10 cellular contexts compared by ENCODE assay signal in the genomic region with DNA sequence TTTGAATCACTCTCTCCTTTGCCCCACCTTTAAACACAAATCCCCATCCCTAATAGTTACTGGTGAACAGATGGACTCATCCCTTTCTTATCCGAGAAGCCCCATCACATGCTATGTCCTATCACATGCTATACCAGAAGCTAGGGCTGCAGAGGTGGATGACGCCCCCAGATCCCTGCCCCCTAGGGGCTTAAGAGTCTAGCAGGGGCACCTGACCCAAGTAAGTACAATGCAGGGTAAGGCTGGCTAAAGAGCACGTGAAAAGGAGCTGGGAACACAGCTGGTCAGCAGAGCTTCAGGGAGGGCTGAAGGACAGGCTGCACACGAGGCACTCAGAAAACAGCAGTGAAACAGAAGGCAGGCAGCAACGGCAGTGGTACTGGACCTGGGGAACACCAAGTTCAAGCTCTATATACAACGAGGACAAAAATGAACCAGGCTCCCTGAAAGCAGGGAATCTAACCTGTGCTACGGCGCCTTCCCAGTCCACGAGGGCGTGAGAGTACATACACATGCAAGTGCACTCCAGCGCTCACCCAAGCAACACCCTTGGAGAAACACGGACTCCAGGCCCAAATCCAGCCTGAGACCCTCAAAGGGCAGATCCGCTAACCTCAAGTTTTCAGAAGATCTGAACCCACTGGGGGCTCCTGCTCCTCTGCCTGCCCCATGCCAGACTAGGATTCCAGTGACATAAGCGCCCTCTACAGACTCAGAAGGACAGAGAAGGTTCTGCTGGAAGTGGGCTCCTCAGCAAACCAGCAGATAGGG. TPM values are rescaled to one million over a fixed set of nuclear protein-coding genes. Genes with fewer than 3 reads are reported as not detected.
DNase-seq lines count a peak whose midpoint lies in the region; ATAC-seq, FAIRE-seq and TF ChIP-seq lines count a peak whose summit lies in the region.
"Had no signal": no experiment of that assay in that cellular context is flagged by ENCODE, and none has a peak within 500 bp of the region (broad histone marks: within the 10 kb centered on the region; RNA-seq: fewer than 3 reads in every experiment).

No MANE protein-coding gene starts in this region.

- H3K4me1 ChIP-seq in breast epithelium, result no peaks in the 10 kb centered on the region
- no peaks in the 10 kb centered on the region for H3K4me1 ChIP-seq in PC-3 (ENCODE audit: insufficient read depth, low read length)
- H3K4me1 ChIP-seq in endothelial cell of umbilical vein (ENCODE audit: control insufficient read depth, extremely low read depth, insufficient read depth, low read length), result no peaks in the 10 kb centered on the region

- H3K4me3 ChIP-seq in breast epithelium (no peak overlapping the region), PC-3 (ENCODE audit: low read length) (no peak overlapping the region), endothelial cell of umbilical vein (replicated peaks in 1 of 3; ENCODE audit: insufficient read depth in 1 of 3, low read depth in 1 of 3, low read length in 3 of 3) (no peak overlapping the region), MG63 (no peak overlapping the region)

- FAIRE-seq in endothelial cell of umbilical vein (lab: Jason Lieb, UNC), result peak; percentile 12

- H2AFZ ChIP-seq in PC-3 (ENCODE audit: low read length) (no peak overlapping the region), endothelial cell of umbilical vein (ENCODE audit: low read depth, low read length) (no peak overlapping the region)

- H3K9me3 Mint-ChIP-seq in MCF 10A (ENCODE audit: unreplicated experiment), result no peaks in the 10 kb centered on the region
- no peaks in the 10 kb centered on the region for H3K9me3 Mint-ChIP-seq in stimulated activated naive B cell treated with anti-CD40 and anti-IgM and Interleukin-4, amounts not matched to agents 10 μg/mL and 1 μg/mL and 100 μg/mL, for 72 hours

- POLR2A ChIA-PET in MCF 10A (lab: Yijun Ruan, JAX) (no interaction called here), PC-3 (lab: Charles Lee; ENCODE audit: unreplicated experiment) (no interaction called here), endothelial cell of umbilical vein (lab: Charles Lee) (no interaction called here)

- H3K27ac Mint-ChIP-seq in MCF 10A (ENCODE audit: low read depth, unreplicated experiment), result peak overlapping the region; percentile 65
- peak overlapping the region; percentile 52 for H3K27ac Mint-ChIP-seq in stimulated activated naive B cell treated with anti-CD40 and anti-IgM and Interleukin-4, amounts not matched to agents 10 μg/mL and 1 μg/mL and 100 μg/mL, for 72 hours

- no peak for DNase-seq in MCF 10A (ENCODE audit: unreplicated experiment)
- DNase-seq in breast epithelium (ENCODE audit: low spot score in 2 of 2), result no peak
- DNase-seq in PC-3, result no peak
- no peak for DNase-seq in endothelial cell of umbilical vein (ENCODE audit: low read depth, low spot score)
- no peak for DNase-seq in stimulated activated naive B cell treated with anti-CD40 and anti-IgM and Interleukin-4, amounts not matched to agents 10 μg/mL and 1 μg/mL and 100 μg/mL, for 72 hours
- DNase-seq in stimulated activated CD4-positive, alpha-beta T cell treated with anti-CD3 and anti-CD28 coated beads, Interleukin-1b, Interleukin-23, amount 100 ng/mL, for 48 hours, result no peak
- DNase-seq in MG63, result no peak
- DNase-seq in middle frontal gyrus (ENCODE audit: extremely low spot score, low spot score), result no peak
- DNase-seq: activated CD4-positive, alpha-beta T cell treated with anti-CD3 and anti-CD28 coated beads, Interleukin-2, amount 50 U/mL, for 4 hours; NCI-H510A had no signal

- H3K9me3 ChIP-seq in breast epithelium, result no peaks in the 10 kb centered on the region
- H3K9me3 ChIP-seq in PC-3 (ENCODE audit: low read length), result no peaks in the 10 kb centered on the region
- no peaks in the 10 kb centered on the region for H3K9me3 ChIP-seq in endothelial cell of umbilical vein (replicated peaks; ENCODE audit: control insufficient read depth, insufficient read depth, low read length)
- no peaks in the 10 kb centered on the region for H3K9me3 ChIP-seq in MG63

- ATAC-seq in PC-3, result no peak
- ATAC-seq in stimulated activated naive B cell treated with anti-CD40 and anti-IgM and Interleukin-4, amounts not matched to agents 10 μg/mL and 1 μg/mL and 100 μg/mL, for 72 hours (replicated peaks), result no peak

- H3K36me3 ChIP-seq in breast epithelium (no peaks in the 10 kb centered on the region), PC-3 (ENCODE audit: low read depth, low read length) (peaks cover 11% of the 10 kb centered on the region; the same call in 1 of the 2 replicates), endothelial cell of umbilical vein (ENCODE audit: control insufficient read depth in 2 of 2, extremely low read depth in 1 of 2, insufficient read depth in 2 of 2, low read length in 2 of 2) (peaks cover 4 to 18% of the 10 kb centered on the region in 2 experiments), MG63 (peaks cover 36% of the 10 kb centered on the region)

- CTCF ChIA-PET in MCF 10A (lab: Yijun Ruan, JAX) (no interaction called here), PC-3 (lab: Charles Lee) (no interaction called here), endothelial cell of umbilical vein (lab: Charles Lee) (interaction anchor here (0.9 to 1.3 kb wide), 2 partner anchors 30 to 231 kb away, joined by 3 to 5 read pairs; no protein-coding TSS in a partner anchor)

- H3K36me3 Mint-ChIP-seq in MCF 10A (ENCODE audit: insufficient read depth, unreplicated experiment), result peaks cover 43% of the 10 kb centered on the region
- H3K36me3 Mint-ChIP-seq in stimulated activated naive B cell treated with anti-CD40 and anti-IgM and Interleukin-4, amounts not matched to agents 10 μg/mL and 1 μg/mL and 100 μg/mL, for 72 hours, result peaks cover 14 to 51% of the 10 kb centered on the region in 2 donors

- no peaks in the 10 kb centered on the region for H3K27me3 Mint-ChIP-seq in MCF 10A (ENCODE audit: insufficient read depth, unreplicated experiment)
- no peaks in the 10 kb centered on the region for H3K27me3 Mint-ChIP-seq in stimulated activated naive B cell treated with anti-CD40 and anti-IgM and Interleukin-4, amounts not matched to agents 10 μg/mL and 1 μg/mL and 100 μg/mL, for 72 hours

- H3K27ac ChIP-seq in breast epithelium (no peak overlapping the region), PC-3 (ENCODE audit: low read length) (no peak overlapping the region), endothelial cell of umbilical vein (ENCODE audit: insufficient read depth, low read depth, low read length) (no peak overlapping the region)

- H3K9me2 ChIP-seq in PC-3 (replicated peaks; ENCODE audit: low read length), result no peaks in the 10 kb centered on the region

- H3K9ac ChIP-seq in PC-3 (ENCODE audit: low read length) (no peak overlapping the region), endothelial cell of umbilical vein (replicated peaks; ENCODE audit: extremely low read depth, insufficient read depth, low read length) (no peak overlapping the region)

- no peak overlapping the region for H3K4me2 ChIP-seq in PC-3 (ENCODE audit: low read length)
- H3K4me2 ChIP-seq in endothelial cell of umbilical vein (ENCODE audit: insufficient read depth, low read length), result no peak overlapping the region

- H3K27me3 ChIP-seq in breast epithelium (no peaks in the 10 kb centered on the region), PC-3 (ENCODE audit: low read length) (no peaks in the 10 kb centered on the region), endothelial cell of umbilical vein (ENCODE audit: control insufficient read depth in 2 of 2, insufficient read depth in 2 of 2, low read length in 2 of 2) (no peaks in the 10 kb centered on the region), MG63 (no peaks in the 10 kb centered on the region)

- no peaks in the 10 kb centered on the region for H3F3A ChIP-seq in PC-3 (ENCODE audit: low read length, unreplicated experiment)

- dilution Hi-C loops in endothelial cell of umbilical vein (cut with MboI; ENCODE audit: extremely low pct_ligation_motif_present, low sequenced_read_pairs), result no loop called here

- intact Hi-C loops in MCF 10A (cut with micrococcal nuclease), result no loop called here
- intact Hi-C loops in breast epithelium (cut with DNase I; ENCODE audit: low total_unique reads), result no loop called here
- intact Hi-C loops in PC-3 (cut with micrococcal nuclease), result no loop called here
- intact Hi-C loops in endothelial cell of umbilical vein (cut with micrococcal nuclease), result loop anchor here (1.0 kb wide), 1 partner anchor 231 kb away; no protein-coding TSS in a partner anchor

- BruUV-seq in MCF 10A (replicated peaks; lab: Mats Ljungman, UMichigan) (no TSS peak), PC-3 (replicated peaks; lab: Mats Ljungman, UMichigan) (no TSS peak), endothelial cell of umbilical vein (replicated peaks; lab: Mats Ljungman, UMichigan) (no TSS peak)

- no peaks in the 10 kb centered on the region for H3K9me1 ChIP-seq in endothelial cell of umbilical vein (replicated peaks; ENCODE audit: control insufficient read depth, extremely low read depth, insufficient read depth, low read length)

- peaks cover 11% of the 10 kb centered on the region for H3K4me1 Mint-ChIP-seq in MCF 10A (ENCODE audit: insufficient read depth, unreplicated experiment)
- H3K4me1 Mint-ChIP-seq in stimulated activated naive B cell treated with anti-CD40 and anti-IgM and Interleukin-4, amounts not matched to agents 10 μg/mL and 1 μg/mL and 100 μg/mL, for 72 hours, result peaks cover 7 to 38% of the 10 kb centered on the region in 2 donors

- H3K79me2 ChIP-seq in PC-3 (ENCODE audit: low read length), result peaks cover 67% of the 10 kb centered on the region
- peaks cover 80% of the 10 kb centered on the region for H3K79me2 ChIP-seq in endothelial cell of umbilical vein (ENCODE audit: control insufficient read depth, insufficient read depth, low read length)

- TF ChIP-seq POLR2A in breast epithelium (IDR thresholded peaks at IDR 0.05) (no peak), endothelial cell of umbilical vein (IDR thresholded peaks at IDR 0.05; ENCODE audit: low read depth, low read length) (peak; percentile 34)

- no peak overlapping the region for H3K4me3 Mint-ChIP-seq in MCF 10A (ENCODE audit: unreplicated experiment)
- H3K4me3 Mint-ChIP-seq in stimulated activated naive B cell treated with anti-CD40 and anti-IgM and Interleukin-4, amounts not matched to agents 10 μg/mL and 1 μg/mL and 100 μg/mL, for 72 hours, result no peak overlapping the region

- peaks cover 60% of the 10 kb centered on the region for H4K20me1 ChIP-seq in PC-3 (ENCODE audit: low read length)
- H4K20me1 ChIP-seq in endothelial cell of umbilical vein (replicated peaks; ENCODE audit: control insufficient read depth, extremely low read depth, insufficient read depth, low read length), result peaks cover 2% of the 10 kb centered on the region

- TF ChIP-seq CTCF in MCF 10A (IDR thresholded peaks at IDR 0.05; ENCODE audit: unreplicated experiment) (no peak), breast epithelium (IDR thresholded peaks at IDR 0.05) (no peak), PC-3 (conservative IDR thresholded peaks at IDR 0.05; ENCODE audit: low read depth, low read length) (peak; percentile 33; the same call in 1 of the 2 replicates), endothelial cell of umbilical vein (IDR thresholded peaks at IDR 0.05; ENCODE audit: extremely low read depth in 1 of 2, insufficient read depth in 1 of 2, low read depth in 1 of 2, low read length in 2 of 2) (peak in 1 of 2 donors; percentile 19)

RNA-seq across cellular contexts. Expression of gene PSMB7, which starts 57.5 kb away (rescaled TPM):
- total RNA-seq in MCF 10A (2022) (264 and 352 TPM in 2 replicates), breast epithelium (100 to 1,000 TPM; 157 to 206 (median 162) TPM), PC-3 (2014; rRNA removed) (314 and 372 TPM in 2 replicates), endothelial cell of umbilical vein (227 and 241 TPM in 2 replicates)
- polyA plus RNA-seq in endothelial cell of umbilical vein, result 350 and 366 TPM in 2 replicates
- polyA plus RNA-seq in endothelial cell of umbilical vein (2011; cell fraction: cytosol; rRNA removed), result 404 and 449 TPM in 2 replicates
- polyA plus RNA-seq in endothelial cell of umbilical vein (2011; cell fraction: nucleus; rRNA removed), result 197 and 198 TPM in 2 replicates
- 406 and 445 TPM in 2 replicates for polyA plus RNA-seq in endothelial cell of umbilical vein (2012)
- 275 and 309 TPM in 2 replicates for polyA minus RNA-seq in endothelial cell of umbilical vein
- 220 TPM for polyA minus RNA-seq in endothelial cell of umbilical vein (2011; cell fraction: cytosol; rRNA and poly(A)+ RNA removed)
- 92.8 and 128 TPM in 2 replicates for polyA minus RNA-seq in endothelial cell of umbilical vein (2011; cell fraction: nucleus; rRNA and poly(A)+ RNA removed)
- 82.8 and 179 TPM in 2 replicates for total RNA-seq in MG63 (2014; rRNA removed; shearing (Covaris generic); ENCODE audit: low replicate concordance)
